ENCODE assay signal across 13 cellular contexts in the genomic region with DNA sequence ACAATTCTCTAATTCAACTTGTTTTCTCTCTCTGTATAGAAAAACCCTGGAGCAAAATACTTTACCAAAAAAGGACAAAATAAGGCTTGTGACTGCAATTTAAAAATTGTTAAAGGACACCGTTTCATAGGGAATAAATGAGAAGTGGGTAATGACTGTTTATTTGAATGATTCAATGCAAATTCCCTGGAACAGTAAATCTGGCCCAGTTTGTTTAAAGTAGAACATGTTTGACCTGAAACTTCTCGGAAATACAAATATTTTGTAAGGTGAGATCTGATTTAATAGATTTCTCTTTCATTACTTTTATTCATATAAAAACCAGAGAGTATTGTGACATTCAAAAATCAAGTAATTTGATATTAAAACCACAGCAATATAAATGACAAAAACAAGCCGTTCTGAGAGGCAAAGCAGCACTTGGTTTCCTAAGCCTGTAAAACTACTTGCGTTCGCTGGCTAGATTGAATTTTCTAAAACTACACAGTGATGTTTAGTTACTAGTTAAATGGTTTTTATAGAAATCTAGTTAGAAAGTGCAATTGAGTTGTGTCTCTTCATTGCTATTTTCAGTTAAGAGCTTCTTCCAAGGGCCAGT.
DNase-seq lines count a peak whose midpoint lies in the region; ATAC-seq and TF ChIP-seq lines count a peak whose summit lies in the region.
"Had no signal": no experiment of that assay in that cellular context is flagged by ENCODE, and none has a peak within 500 bp of the region (broad histone marks: within the 10 kb centered on the region; RNA-seq: fewer than 3 reads in every experiment).

No MANE protein-coding gene starts in this region.

- H3K27ac ChIP-seq in A673 (ENCODE audit: low read depth, low read length, poor library complexity, severe bottlenecking) (peak overlapping the region; percentile 59), RWPE2 (ENCODE audit: poor library complexity, severe bottlenecking) (peak overlapping the region; percentile 60), osteoblast (ENCODE audit: low read depth, low read length) (peak overlapping the region; percentile 91), MM.1S (ENCODE audit: low read length) (no peak overlapping the region)
- H3K27ac ChIP-seq in CD8-positive, alpha-beta memory T cell (ENCODE audit: low read depth, low read length) = no peak overlapping the region

- CTCF ChIA-PET in A673 (lab: Charles Lee) = no interaction called here
- CTCF ChIA-PET in CD8-positive, alpha-beta memory T cell (lab: Charles Lee) = no interaction called here

- no peak overlapping the region for H3K27ac Mint-ChIP-seq in CD8-positive, alpha-beta memory T cell
- H3K27ac Mint-ChIP-seq: activated naive CD4-positive, alpha-beta T cell treated with anti-CD3 and anti-CD28 coated beads, Interleukin-2, amount 50 U/mL, for 72 hours; memory B cell; T-helper 2 cell treated with Interferon-gamma antibody and Interleukin-4, amounts not matched to agents 5 μg/mL and 100 μg/mL, for 36 hours had no signal

- H3K9me3 ChIP-seq in A673 (ENCODE audit: low read depth, low read length, poor library complexity, severe bottlenecking) = no peaks in the 10 kb centered on the region
- H3K9me3 ChIP-seq in RWPE2 (ENCODE audit: severe bottlenecking) = no peaks in the 10 kb centered on the region
- H3K9me3 ChIP-seq in osteoblast (ENCODE audit: low read depth, low read length) = no peaks in the 10 kb centered on the region
- 0 out of 2 replicates have a peak, but pooled peaks cover 2% of the 10 kb centered on the region for H3K9me3 ChIP-seq in MM.1S (replicated peaks; ENCODE audit: insufficient read depth, low read length)
- H3K9me3 ChIP-seq in MG63 = no peaks in the 10 kb centered on the region
- no peaks in the 10 kb centered on the region for H3K9me3 ChIP-seq in CD8-positive, alpha-beta memory T cell (ENCODE audit: low read length)

- H3K4me1 Mint-ChIP-seq in CD8-positive, alpha-beta memory T cell = no peaks in the 10 kb centered on the region
- H3K4me1 Mint-ChIP-seq: memory B cell had no signal

- H3K79me2 ChIP-seq in osteoblast (ENCODE audit: insufficient read depth, low read length) (no peaks in the 10 kb centered on the region), MM.1S (ENCODE audit: low read length) (no peaks in the 10 kb centered on the region)

- DNase-seq in A673 (ENCODE audit: low spot score) (no peak), RWPE2 (ENCODE audit: low spot score) (no peak), epidermal melanocyte (ENCODE audit: insufficient read length, low spot score) (peak; percentile 32), osteoblast (ENCODE audit: insufficient read length, low spot score, missing footprints) (no peak), MM.1S (no peak), MG63 (no peak), NOMO-1 treated with dmso at 0.1 percent for 144 hours (lab: John Stamatoyannopoulos, UW; ENCODE audit: unreplicated experiment) (no peak)
- no peak for DNase-seq in CD8-positive, alpha-beta memory T cell
- DNase-seq: DMS79 treated with DMSO at 0.1 percent for 48 hours, NCI-H2081 had no signal

- POLR2A ChIA-PET in A673 (lab: Charles Lee; ENCODE audit: low non-redundant PET) = no interaction called here
- POLR2A ChIA-PET in CD8-positive, alpha-beta memory T cell (lab: Charles Lee) = no interaction called here

- H3K9me3 Mint-ChIP-seq in CD8-positive, alpha-beta memory T cell = no peaks in the 10 kb centered on the region
- H3K9me3 Mint-ChIP-seq: activated naive CD4-positive, alpha-beta T cell treated with anti-CD3 and anti-CD28 coated beads, Interleukin-2, amount 50 U/mL, for 72 hours; memory B cell; T-helper 2 cell treated with Interferon-gamma antibody and Interleukin-4, amounts not matched to agents 5 μg/mL and 100 μg/mL, for 36 hours had no signal

- no peaks in the 10 kb centered on the region for H3K9me2 ChIP-seq in MM.1S (replicated peaks; ENCODE audit: insufficient read depth, low read length)

- no peak overlapping the region for H3K4me3 Mint-ChIP-seq in CD8-positive, alpha-beta memory T cell
- H3K4me3 Mint-ChIP-seq: memory B cell; T-helper 2 cell treated with Interferon-gamma antibody and Interleukin-4, amounts not matched to agents 5 μg/mL and 100 μg/mL, for 36 hours had no signal

- H3K27me3 ChIP-seq in A673 (replicated peaks; ENCODE audit: insufficient read depth, low read depth, low read length, poor library complexity) (peaks cover 3% of the 10 kb centered on the region), RWPE2 (ENCODE audit: insufficient read depth, poor library complexity, severe bottlenecking) (no peaks in the 10 kb centered on the region), osteoblast (ENCODE audit: insufficient read depth, low read length) (peaks cover 8% of the 10 kb centered on the region), MM.1S (replicated peaks; ENCODE audit: insufficient read depth, low read length) (no peaks in the 10 kb centered on the region), MG63 (no peaks in the 10 kb centered on the region)
- H3K27me3 ChIP-seq in CD8-positive, alpha-beta memory T cell (ENCODE audit: insufficient read depth, low read length, poor library complexity, severe bottlenecking) = no peaks in the 10 kb centered on the region

- H3K4me2 ChIP-seq in osteoblast (ENCODE audit: insufficient read depth, low read length) (peak overlapping the region; percentile 61), MM.1S (ENCODE audit: low read depth, low read length) (no peak overlapping the region)

- no peak overlapping the region for H3K9ac ChIP-seq in MM.1S (ENCODE audit: low read length)

- H3K4me3 ChIP-seq in A673 (ENCODE audit: low read depth, low read length, poor library complexity, severe bottlenecking) (no peak overlapping the region), RWPE2 (ENCODE audit: severe bottlenecking) (no peak overlapping the region), osteoblast (ENCODE audit: insufficient read depth, low read length) (no peak overlapping the region), MM.1S (ENCODE audit: low read length) (no peak overlapping the region), MG63 (no peak overlapping the region)
- no peak overlapping the region for H3K4me3 ChIP-seq in CD8-positive, alpha-beta memory T cell (ENCODE audit: low read length)

- intact Hi-C loops in A673 (cut with micrococcal nuclease; ENCODE audit: unreplicated experiment) = no loop called here

- H3K4me1 ChIP-seq in A673 (ENCODE audit: insufficient read depth, low read length, poor library complexity, severe bottlenecking) (peaks cover 11% of the 10 kb centered on the region), RWPE2 (ENCODE audit: insufficient read depth, poor library complexity, severe bottlenecking) (peaks cover 10% of the 10 kb centered on the region), osteoblast (ENCODE audit: insufficient read depth, low read length) (peaks cover 14% of the 10 kb centered on the region), MM.1S (ENCODE audit: low read length) (no peaks in the 10 kb centered on the region)
- no peaks in the 10 kb centered on the region for H3K4me1 ChIP-seq in CD8-positive, alpha-beta memory T cell (ENCODE audit: insufficient read depth, low read length)

- no TSS peak for BruUV-seq in A673 (replicated peaks; lab: Mats Ljungman, UMichigan)

- no peaks in the 10 kb centered on the region for H3F3A ChIP-seq in MM.1S (ENCODE audit: insufficient read depth, low read length)

- H2AFZ ChIP-seq in osteoblast (ENCODE audit: low read length) (peak overlapping the region; percentile 8), MM.1S (ENCODE audit: low read length) (no peak overlapping the region)

- H3K27me3 Mint-ChIP-seq in CD8-positive, alpha-beta memory T cell = peaks cover 16 to 42% of the 10 kb centered on the region in 2 donors

- H3K36me3 ChIP-seq in A673 (ENCODE audit: insufficient read depth, low read length, poor library complexity, severe bottlenecking) (no peaks in the 10 kb centered on the region), RWPE2 (ENCODE audit: low read depth) (no peaks in the 10 kb centered on the region), osteoblast (ENCODE audit: insufficient read depth, low read length) (no peaks in the 10 kb centered on the region), MM.1S (replicated peaks; ENCODE audit: insufficient read depth, low read length) (no peaks in the 10 kb centered on the region), MG63 (no peaks in the 10 kb centered on the region)
- no peaks in the 10 kb centered on the region for H3K36me3 ChIP-seq in CD8-positive, alpha-beta memory T cell (ENCODE audit: insufficient read depth, low read length)

- TF ChIP-seq CTCF in A673 (conservative IDR thresholded peaks at IDR 0.05; ENCODE audit: low read depth, low read length) = no peak
- no peak for TF ChIP-seq CTCF in RWPE2 (IDR thresholded peaks at IDR 0.05; ENCODE audit: poor library complexity, severe bottlenecking)
- TF ChIP-seq CTCF in osteoblast (IDR thresholded peaks at IDR 0.05; ENCODE audit: extremely low read depth, low read depth, low read length) = no peak
- no peak for TF ChIP-seq CTCF in MM.1S (IDR thresholded peaks at IDR 0.05; ENCODE audit: low read length)

- ATAC-seq in RWPE2 (ENCODE audit: low read depth) = peak; percentile 40
- ATAC-seq: activated naive CD4-positive, alpha-beta T cell treated with anti-CD3 and anti-CD28 coated beads, Interleukin-2, amount 50 U/mL, for 72 hours had no signal

- H4K20me1 ChIP-seq in osteoblast (ENCODE audit: insufficient read depth, low read length) (no peaks in the 10 kb centered on the region), MM.1S (ENCODE audit: insufficient read depth, low read length) (no peaks in the 10 kb centered on the region)

- no peaks in the 10 kb centered on the region for H3K36me3 Mint-ChIP-seq in CD8-positive, alpha-beta memory T cell
- H3K36me3 Mint-ChIP-seq: activated naive CD4-positive, alpha-beta T cell treated with anti-CD3 and anti-CD28 coated beads, Interleukin-2, amount 50 U/mL, for 72 hours; memory B cell had no signal

Comparison
In these comparisons a context has a peak if more than half of its experiments do, and no peak if none do; other contexts are left out.
1. H3K27ac ChIP-seq: peak in A673 (single experiment), RWPE2 (single experiment) and osteoblast (single experiment); none in MM.1S (single experiment) and CD8-positive, alpha-beta memory T cell (single experiment).